ENCODE assay signal across 14 cellular contexts in the genomic region with DNA sequence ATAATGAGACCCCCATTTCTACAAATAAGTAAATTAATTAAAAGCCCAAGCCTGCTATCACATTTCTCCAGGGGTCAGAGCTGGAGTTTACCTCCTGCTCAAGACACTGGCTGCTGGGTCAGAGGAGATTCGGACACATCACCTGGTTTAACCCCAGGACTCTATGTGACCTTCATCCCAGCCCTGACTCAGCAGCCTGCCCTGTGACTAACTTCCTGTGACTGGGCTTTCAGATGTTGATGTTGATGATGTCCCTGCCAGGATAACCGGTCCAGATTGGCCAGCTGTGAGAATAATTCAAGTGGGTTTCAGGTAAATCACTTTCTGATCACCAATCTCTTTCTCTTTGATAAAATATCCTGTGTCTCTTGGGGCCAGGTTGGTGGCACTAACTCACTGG.
DNase-seq lines count a peak whose midpoint lies in the region; FAIRE-seq and TF ChIP-seq lines count a peak whose summit lies in the region.
"Had no signal": no experiment of that assay in that cellular context is flagged by ENCODE, and none has a peak within 500 bp of the region (broad histone marks: within the 10 kb centered on the region; RNA-seq: fewer than 3 reads in every experiment).

No MANE protein-coding gene starts in this region.

- no peak for TF ChIP-seq EP300 in H1 (IDR thresholded peaks at IDR 0.05; ENCODE audit: borderline replicate concordance in 1 of 2, low read depth in 2 of 2, low read length in 2 of 2)

- H3K27me3 ChIP-seq in Karpas-422 (ENCODE audit: low read length) (no peaks in the 10 kb centered on the region), H1 (replicated peaks in 1 of 4; ENCODE audit: control insufficient read depth in 3 of 4, extremely low read depth in 1 of 4, insufficient read depth in 3 of 4, low read length in 3 of 4) (peaks cover 0 to 7% (median 4%) of the 10 kb centered on the region in 4 experiments; a peak in 2 of 7 replicates), osteoblast (ENCODE audit: insufficient read depth, low read length) (no peaks in the 10 kb centered on the region)
- H3K27me3 ChIP-seq: body of pancreas had no signal

- H4K8ac ChIP-seq in H1 (ENCODE audit: extremely low read depth, insufficient read depth, low read length), result no peak overlapping the region

- no peak overlapping the region for H3K4ac ChIP-seq in H1 (replicated peaks; ENCODE audit: insufficient read length, low read depth, low read length)

- whole genome bisulfite sequencing in H1 (ENCODE audit: extremely low coverage in 1 of 2, insufficient coverage in 1 of 2, insufficient read length in 1 of 2, insufficient replicate concordance in 2 of 2, low coverage in 1 of 2, low lambda C conversion rate in 2 of 2, missing lambda C conversion rate in 1 of 2), 2 experiments, result 72% methylated on average over 2 of the region's 2 CpGs; no CpG with 5 or more reads in 1 of the 2 experiments

- H3K18ac ChIP-seq in H1 (ENCODE audit: extremely low read depth, low read length), result no peak overlapping the region

- no peak for FAIRE-seq in H1 (lab: Jason Lieb, UNC)

- H3K9ac ChIP-seq in Karpas-422 (ENCODE audit: low read length) (no peak overlapping the region), H1 (replicated peaks in 1 of 4; ENCODE audit: extremely low read depth in 1 of 4, low read depth in 3 of 4, low read length in 3 of 4) (no peak overlapping the region)

- H3K79me2 ChIP-seq in Karpas-422 (ENCODE audit: low read length) (no peaks in the 10 kb centered on the region), H1 (ENCODE audit: control insufficient read depth in 1 of 2, insufficient read depth in 2 of 2, low read length in 2 of 2) (no peaks in the 10 kb centered on the region), osteoblast (ENCODE audit: insufficient read depth, low read length) (no peaks in the 10 kb centered on the region)

- peak; percentile 79 for DNase-seq in EL
- no peak for DNase-seq in Karpas-422
- DNase-seq in H1 (ENCODE audit: low read depth in 1 of 2, low spot score in 2 of 2), result no peak
- DNase-seq in osteoblast (ENCODE audit: insufficient read length, low spot score, missing footprints), result peak; percentile 90
- no peak for DNase-seq in NCI-H2081 (lab: John Stamatoyannopoulos, UW)
- no peak for DNase-seq in SHP77 treated with DMSO at 0.1 percent for 48 hours (lab: John Stamatoyannopoulos, UW)
- DNase-seq in activated CD4-positive, CD25-positive, alpha-beta regulatory T cell treated with anti-CD3 and anti-CD28 coated beads, Interleukin-2, amount 50 U/mL, for 72 hours, result no peak
- no peak for DNase-seq in activated CD8-positive, alpha-beta memory T cell treated with anti-CD3 and anti-CD28 coated beads, Interleukin-2, amount 50 U/mL, for 4 hours
- DNase-seq: body of pancreas, DMS 273 treated with DMSO at 0.1 percent for 48 hours, KBM-7, left colon, NCI-H2171, occipital lobe had no signal

- H2BK20ac ChIP-seq in H1 (ENCODE audit: low read length), result no peak overlapping the region

- CTCF ChIA-PET in H1 (lab: Charles Lee; ENCODE audit: partially characterized antibody), result interaction anchor here (1.5 to 1.8 kb wide), 3 partner anchors 9 to 14 kb away, joined by 4 to 6 read pairs (median 6); no protein-coding TSS in a partner anchor

- H3K9me3 ChIP-seq in Karpas-422 (ENCODE audit: low read length) (no peaks in the 10 kb centered on the region), H1 (ENCODE audit: insufficient read depth in 2 of 2, low read depth in 1 of 2, low read length in 1 of 2) (no peaks in the 10 kb centered on the region), osteoblast (ENCODE audit: low read depth, low read length) (no peaks in the 10 kb centered on the region)
- H3K9me3 ChIP-seq: body of pancreas had no signal

- H3K79me1 ChIP-seq in H1 (ENCODE audit: low read depth, low read length), result no peaks in the 10 kb centered on the region

- H4K20me1 ChIP-seq in Karpas-422 (ENCODE audit: insufficient read depth, low read depth, low read length) (no peaks in the 10 kb centered on the region), H1 (replicated peaks in 1 of 2; ENCODE audit: control insufficient read depth in 1 of 2, insufficient read depth in 2 of 2, low read length in 2 of 2) (no peaks in the 10 kb centered on the region), osteoblast (ENCODE audit: insufficient read depth, low read length) (no peaks in the 10 kb centered on the region)

- peak overlapping the region; percentile 76 for H3K4me2 ChIP-seq in Karpas-422 (ENCODE audit: low read depth, low read length, poor library complexity, severe bottlenecking)
- no peak overlapping the region for H3K4me2 ChIP-seq in H1 (ENCODE audit: insufficient read depth in 1 of 2, low read depth in 2 of 2, low read length in 2 of 2)
- H3K4me2 ChIP-seq in osteoblast (ENCODE audit: insufficient read depth, low read length), result peak overlapping the region; percentile 37

- H2BK12ac ChIP-seq in H1 (ENCODE audit: low read depth, low read length), result no peak overlapping the region

- H3K36me3 ChIP-seq in Karpas-422 (ENCODE audit: insufficient read depth, low read length) (no peaks in the 10 kb centered on the region), H1 (ENCODE audit: control insufficient read depth in 2 of 4, insufficient read depth in 4 of 4, low read length in 3 of 4) (no peaks in the 10 kb centered on the region), osteoblast (ENCODE audit: insufficient read depth, low read length) (no peaks in the 10 kb centered on the region)

- H3K4me3 ChIP-seq in Karpas-422 (ENCODE audit: low read length) (no peak overlapping the region), H1 (ENCODE audit: extremely low read depth in 1 of 4, insufficient read depth in 2 of 4, low read depth in 3 of 4, low read length in 4 of 4) (no peak overlapping the region), osteoblast (ENCODE audit: insufficient read depth, low read length) (no peak overlapping the region)
- H3K4me3 ChIP-seq: body of pancreas had no signal

- POLR2A ChIA-PET in H1 (lab: Charles Lee; ENCODE audit: partially characterized antibody), result no interaction called here

- no peak overlapping the region for H2BK5ac ChIP-seq in H1 (ENCODE audit: low read depth, low read length)

- TF ChIP-seq RAD21 in H1 (IDR thresholded peaks at IDR 0.05 in 1 of 2, conservative IDR thresholded peaks at IDR 0.05 in 1 of 2; ENCODE audit: low read depth in 2 of 2, low read length in 2 of 2), result no peak

- H3K4me1 ChIP-seq in Karpas-422 (ENCODE audit: low read length), result peaks cover 56% of the 10 kb centered on the region
- H3K4me1 ChIP-seq in H1 (replicated peaks in 1 of 4; ENCODE audit: control insufficient read depth in 3 of 4, insufficient read depth in 4 of 4, low read length in 3 of 4), result peaks cover 0 to 10% (median 6%) of the 10 kb centered on the region in 4 experiments; a peak in 6 of 7 replicates
- H3K4me1 ChIP-seq in osteoblast (ENCODE audit: insufficient read depth, low read length), result peaks cover 48% of the 10 kb centered on the region

- H2BK15ac ChIP-seq in H1 (ENCODE audit: low read length), result no peak overlapping the region

- no peak overlapping the region for H4K5ac ChIP-seq in H1 (ENCODE audit: insufficient read length, low read depth, low read length)

- H3K23me2 ChIP-seq in H1 (ENCODE audit: low read depth, low read length), result peaks cover 5% of the 10 kb centered on the region; the same call in 1 of the 2 replicates

- H3K56ac ChIP-seq in H1 (replicated peaks; ENCODE audit: insufficient read length, low read depth, low read length), result no peak overlapping the region

- H3K27ac ChIP-seq in Karpas-422 (ENCODE audit: low read length), result no peak overlapping the region
- H3K27ac ChIP-seq in H1 (ENCODE audit: low read depth, low read length), result no peak overlapping the region
- H3K27ac ChIP-seq in osteoblast (ENCODE audit: low read depth, low read length), result peak overlapping the region; percentile 21
- H3K27ac ChIP-seq: body of pancreas had no signal

- no peak overlapping the region for H3K14ac ChIP-seq in H1 (ENCODE audit: insufficient read length)

- no peak overlapping the region for H2BK120ac ChIP-seq in H1 (replicated peaks; ENCODE audit: low read depth, low read length)

- no peak overlapping the region for H4K91ac ChIP-seq in H1 (replicated peaks; ENCODE audit: insufficient read length, low read length)

- H2AFZ ChIP-seq in Karpas-422 (ENCODE audit: low read length) (no peak overlapping the region), H1 (ENCODE audit: low read length) (no peak overlapping the region), osteoblast (ENCODE audit: low read length) (no peak overlapping the region)

- no peak for TF ChIP-seq POLR2A in H1 (IDR thresholded peaks at IDR 0.05; ENCODE audit: control extremely low read depth in 1 of 2, low read depth in 2 of 2, low read length in 2 of 2)

- H3K9me2 ChIP-seq in Karpas-422 (replicated peaks; ENCODE audit: insufficient read depth, low read length), result no peaks in the 10 kb centered on the region

- no peak overlapping the region for H2AK5ac ChIP-seq in H1 (ENCODE audit: low read depth, low read length)

- TF ChIP-seq CTCF in H1 (IDR thresholded peaks at IDR 0.05; ENCODE audit: control extremely low read depth in 1 of 3, insufficient read depth in 1 of 3, low read depth in 1 of 3, low read length in 3 of 3) (no peak), osteoblast (IDR thresholded peaks at IDR 0.05; ENCODE audit: extremely low read depth, low read depth, low read length) (no peak)

- no peak overlapping the region for H3K23ac ChIP-seq in H1 (ENCODE audit: insufficient read length)

TF ChIP-seq in H1, 55 proteins besides CTCF, POLR2A, EP300 and RAD21:
- TF ChIP-seq BRCA1 (IDR thresholded peaks at IDR 0.05; ENCODE audit: low read depth, low read length) (no peak), FOSL1 (IDR thresholded peaks at IDR 0.05; ENCODE audit: insufficient read depth, low read depth, low read length) (no peak), POLR2AphosphoS5 (IDR thresholded peaks at IDR 0.05; ENCODE audit: low read depth, low read length) (no peak), MAFK (IDR thresholded peaks at IDR 0.05; ENCODE audit: low read depth, low read length) (peak; percentile 56; the same call in 1 of the 2 replicates), NANOG (IDR thresholded peaks at IDR 0.05; ENCODE audit: insufficient read depth, low read depth, low read length, poor library complexity, severe bottlenecking) (no peak)

Comparison
In these comparisons a context has a peak if more than half of its experiments do, and no peak if none do; other contexts are left out.
1. DNase-seq: peak in EL (single experiment) and osteoblast (single experiment); none in Karpas-422 (single experiment), H1 (0 of 2), NCI-H2081 (0 of 2), SHP77 treated with DMSO at 0.1 percent for 48 hours (single experiment), activated CD4-positive, CD25-positive, alpha-beta regulatory T cell treated with anti-CD3 and anti-CD28 coated beads, Interleukin-2, amount 50 U/mL, for 72 hours (single experiment) and activated CD8-positive, alpha-beta memory T cell treated with anti-CD3 and anti-CD28 coated beads, Interleukin-2, amount 50 U/mL, for 4 hours (single experiment).
2. H3K4me2 ChIP-seq: peak in Karpas-422 (single experiment) and osteoblast (single experiment); none in H1 (0 of 2).